ENCODE assay signal across 26 cellular contexts in the genomic region with DNA sequence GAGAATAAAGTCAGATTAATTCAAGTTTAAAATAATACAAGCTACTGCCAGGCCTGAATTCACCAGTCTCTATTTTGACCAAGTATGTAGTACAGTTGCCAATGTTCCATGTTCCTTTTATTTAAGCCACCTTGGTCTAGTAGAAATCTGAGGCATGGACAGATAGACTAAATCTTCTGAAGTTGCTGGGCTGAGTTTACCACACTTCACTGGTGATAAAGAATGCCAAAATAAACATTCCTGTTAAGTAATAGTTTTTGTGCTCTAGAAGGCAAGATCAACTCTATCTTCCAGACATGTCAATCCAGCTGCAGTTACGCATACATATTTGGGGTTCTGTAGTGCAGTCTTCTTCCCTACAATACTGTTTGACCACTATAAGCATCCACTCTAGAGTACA.
DNase-seq lines count a peak whose midpoint lies in the region; ATAC-seq and TF ChIP-seq lines count a peak whose summit lies in the region.
"Had no signal": no experiment of that assay in that cellular context is flagged by ENCODE, and none has a peak within 500 bp of the region (broad histone marks: within the 10 kb centered on the region; RNA-seq: fewer than 3 reads in every experiment).

No MANE protein-coding gene starts in this region.

- no peak overlapping the region for H3K27ac Mint-ChIP-seq in MCF 10A (ENCODE audit: low read depth, unreplicated experiment)
- no peak overlapping the region for H3K27ac Mint-ChIP-seq in T-cell
- H3K27ac Mint-ChIP-seq: CD14-positive monocyte; CD8-positive, alpha-beta memory T cell; IgD-negative memory B cell had no signal

- H3K36me3 ChIP-seq in breast epithelium = no peaks in the 10 kb centered on the region
- no peaks in the 10 kb centered on the region for H3K36me3 ChIP-seq in thyroid gland
- H3K36me3 ChIP-seq: BE2C had no signal

- H3K9me3 ChIP-seq in breast epithelium (no peaks in the 10 kb centered on the region), thyroid gland (no peaks in the 10 kb centered on the region)
- H3K9me3 ChIP-seq: BE2C had no signal

- H3K4me3 ChIP-seq in breast epithelium (no peak overlapping the region), thyroid gland (replicated peaks in 1 of 3) (no peak overlapping the region)

- POLR2A ChIA-PET in MCF 10A (lab: Yijun Ruan, JAX) = interaction anchor here (0.7 to 1.2 kb wide), 3 partner anchors 8 to 40 kb away, joined by 3 to 4 read pairs (median 4); no protein-coding TSS in a partner anchor
- POLR2A ChIA-PET in T-cell (lab: Charles Lee) = no interaction called here

- 69 to 71% methylated on average over 1 of the region's 1 CpG for WGBS in thyroid gland, 2 donors

- H3K4me1 ChIP-seq in breast epithelium (no peaks in the 10 kb centered on the region), thyroid gland (no peaks in the 10 kb centered on the region)
- H3K4me1 ChIP-seq: BE2C had no signal

- H3K27ac ChIP-seq in breast epithelium = no peak overlapping the region
- H3K27ac ChIP-seq in thyroid gland = no peak overlapping the region
- H3K27ac ChIP-seq: 22Rv1, HL-60, KMS-11 had no signal

- intact Hi-C loops in MCF 10A (cut with micrococcal nuclease) (no loop called here), breast epithelium (cut with DNase I; ENCODE audit: low total_unique reads) (no loop called here), thyroid gland (cut with DNase I) (no loop called here)

- no peaks in the 10 kb centered on the region for H3K27me3 Mint-ChIP-seq in MCF 10A (ENCODE audit: insufficient read depth, unreplicated experiment)
- no peaks in the 10 kb centered on the region for H3K27me3 Mint-ChIP-seq in T-cell
- H3K27me3 Mint-ChIP-seq: IgD-negative memory B cell had no signal

- TF ChIP-seq POLR2A in breast epithelium (IDR thresholded peaks at IDR 0.05) = no peak
- TF ChIP-seq POLR2A in thyroid gland (IDR thresholded peaks at IDR 0.05) = no peak

- H3K36me3 Mint-ChIP-seq in MCF 10A (ENCODE audit: insufficient read depth, unreplicated experiment) = no peaks in the 10 kb centered on the region
- H3K36me3 Mint-ChIP-seq in T-cell = no peaks in the 10 kb centered on the region
- H3K36me3 Mint-ChIP-seq: CD14-positive monocyte; CD8-positive, alpha-beta memory T cell; IgD-negative memory B cell had no signal

- DNase-seq in MCF 10A (ENCODE audit: unreplicated experiment) = peak; percentile 13
- DNase-seq in breast epithelium (ENCODE audit: low spot score in 2 of 2) = no peak
- DNase-seq in fibroblast of peridontal ligament (ENCODE audit: extremely low read depth) = peak; percentile 2
- DNase-seq in left kidney (ENCODE audit: low read depth, low spot score) = peak; percentile 8
- DNase-seq in thyroid gland = no peak
- DNase-seq in T-cell = no peak
- no peak for DNase-seq in NCI-H2227 treated with DMSO at 0.1 percent for 48 hours (lab: John Stamatoyannopoulos, UW)
- no peak for DNase-seq in left lobe of liver (ENCODE audit: low spot score)
- DNase-seq: BE2C; CD8-positive, alpha-beta memory T cell; DMS79 treated with DMSO at 0.1 percent for 48 hours; NCI-H1092 treated with DMSO at 0.1 percent for 48 hours; NCI-H1436; NCI-H187; NCI-H2081 treated with DMSO at 0.1 percent for 48 hours; NCI-H2171 treated with DMSO at 0.1 percent for 48 hours; NCI-H446; NCI-H524 treated with DMSO at 0.1 percent for 48 hours; NCI-H774; SIG-M5 had no signal

- no peak for TF ChIP-seq CTCF in MCF 10A (IDR thresholded peaks at IDR 0.05; ENCODE audit: unreplicated experiment)
- TF ChIP-seq CTCF in breast epithelium (IDR thresholded peaks at IDR 0.05) = no peak
- TF ChIP-seq CTCF in thyroid gland (IDR thresholded peaks at IDR 0.05) = no peak

- CTCF ChIA-PET in MCF 10A (lab: Yijun Ruan, JAX) (interaction anchor here (0.6 kb wide), 1 partner anchor 248 kb away, joined by 3 read pairs; no protein-coding TSS in a partner anchor), T-cell (lab: Charles Lee) (no interaction called here)

- H3K9me3 Mint-ChIP-seq in MCF 10A (ENCODE audit: unreplicated experiment) = no peaks in the 10 kb centered on the region
- H3K9me3 Mint-ChIP-seq in T-cell = peaks cover 2 to 6% (median 3%) of the 10 kb centered on the region in 3 donors

- no TSS peak for BruUV-seq in MCF 10A (replicated peaks; lab: Mats Ljungman, UMichigan)

- H3K4me3 Mint-ChIP-seq in MCF 10A (ENCODE audit: unreplicated experiment) (no peak overlapping the region), T-cell (no peak overlapping the region)
- H3K4me3 Mint-ChIP-seq: CD14-positive monocyte; CD8-positive, alpha-beta memory T cell; IgD-negative memory B cell had no signal

- ATAC-seq in T-cell (replicated peaks in 1 of 4) (no peak), left lobe of liver (no peak)
- ATAC-seq: HCT116 had no signal

- H3K4me1 Mint-ChIP-seq in MCF 10A (ENCODE audit: insufficient read depth, unreplicated experiment) (peaks cover 5% of the 10 kb centered on the region), T-cell (no peaks in the 10 kb centered on the region)
- H3K4me1 Mint-ChIP-seq: CD14-positive monocyte; CD8-positive, alpha-beta memory T cell had no signal

- H3K27me3 ChIP-seq in breast epithelium (no peaks in the 10 kb centered on the region), thyroid gland (no peaks in the 10 kb centered on the region)
- H3K27me3 ChIP-seq: BE2C had no signal

Comparison
In these comparisons a context has a peak if more than half of its experiments do, and no peak if none do; other contexts are left out.
1. DNase-seq: peak in MCF 10A (single experiment), fibroblast of peridontal ligament (single experiment) and left kidney (single experiment); none in breast epithelium (0 of 2), thyroid gland (0 of 2), T-cell (0 of 34), NCI-H2227 treated with DMSO at 0.1 percent for 48 hours (single experiment) and left lobe of liver (single experiment).